14 cellular contexts compared by ENCODE assay signal in the genomic region with DNA sequence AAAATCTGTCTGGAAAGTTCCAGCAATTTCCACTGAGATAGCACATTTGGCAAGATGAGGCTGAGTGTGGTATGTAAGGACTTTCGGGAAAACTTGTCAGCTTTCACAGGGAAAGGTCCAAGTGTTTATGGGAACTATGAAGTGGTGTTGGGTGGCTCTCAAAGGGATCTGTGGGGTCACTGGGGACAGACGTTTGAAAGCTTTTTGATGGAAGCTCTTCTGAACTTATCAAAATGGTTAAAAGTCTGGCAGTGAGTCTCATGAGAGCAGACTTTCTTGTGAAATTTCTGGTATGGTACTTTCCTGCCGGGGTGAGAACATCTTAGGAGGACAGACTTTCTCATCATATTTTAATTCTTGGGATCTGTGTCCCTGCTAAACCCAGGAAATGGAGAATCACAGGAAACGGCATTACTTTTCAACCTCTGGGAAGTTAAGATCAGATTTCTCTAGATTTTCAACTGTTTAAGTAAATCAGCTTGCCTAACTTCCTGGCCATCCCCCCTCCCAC.
DNase-seq lines count a peak whose midpoint lies in the region; ATAC-seq, FAIRE-seq and TF ChIP-seq lines count a peak whose summit lies in the region.
"Had no signal": no experiment of that assay in that cellular context is flagged by ENCODE, and none has a peak within 500 bp of the region (broad histone marks: within the 10 kb centered on the region; RNA-seq: fewer than 3 reads in every experiment).

No MANE protein-coding gene starts in this region.

- no peak overlapping the region for H3K27ac Mint-ChIP-seq in stimulated activated naive CD8-positive, alpha-beta T cell treated with anti-CD3 and anti-CD28 coated beads, Interleukin-15, amount 100 ng/mL, for 72 hours
- no peak overlapping the region for H3K27ac Mint-ChIP-seq in Calu3 (ENCODE audit: unreplicated experiment)
- H3K27ac Mint-ChIP-seq: B cell had no signal

- H3K36me3 ChIP-seq in IMR-90 (ENCODE audit: control insufficient read depth, insufficient read depth, low read length): no peaks in the 10 kb centered on the region
- no peaks in the 10 kb centered on the region for H3K36me3 ChIP-seq in mesendoderm (ENCODE audit: control insufficient read depth, insufficient read depth, low read length)
- H3K36me3 ChIP-seq in spleen: no peaks in the 10 kb centered on the region
- H3K36me3 ChIP-seq: pancreas had no signal

- H3K9me3 ChIP-seq in IMR-90 (ENCODE audit: control insufficient read depth, insufficient read depth, low read length) (no peaks in the 10 kb centered on the region), spleen (peaks cover 0 to 9% (median 0%) of the 10 kb centered on the region in 8 donors)
- H3K9me3 ChIP-seq: pancreas had no signal

- peak overlapping the region; percentile 20; the same call in 1 of the 2 replicates for H2BK20ac ChIP-seq in IMR-90 (ENCODE audit: low read depth, low read length)

- BruUV-seq in IMR-90 (replicated peaks; lab: Mats Ljungman, UMichigan) (no TSS peak), Calu3 (replicated peaks; lab: Mats Ljungman, UMichigan) (no TSS peak)

- no peak overlapping the region for H3K56ac ChIP-seq in IMR-90 (ENCODE audit: extremely low read depth, insufficient read depth, low read length)
- no peak overlapping the region for H3K56ac ChIP-seq in mesendoderm (ENCODE audit: low read length)

- H2BK5ac ChIP-seq in IMR-90 (ENCODE audit: low read depth, low read length, poor library complexity, severe bottlenecking): no peak overlapping the region
- H2BK5ac ChIP-seq in mesendoderm (ENCODE audit: low read length): no peak overlapping the region

- FAIRE-seq in urothelium cell line (lab: Jason Lieb, UNC): no peak
- FAIRE-seq: endometrium, pancreas had no signal

- H3K27me3 ChIP-seq in IMR-90 (ENCODE audit: control insufficient read depth, insufficient read depth, low read length): no peaks in the 10 kb centered on the region
- H3K27me3 ChIP-seq in mesendoderm (ENCODE audit: insufficient read depth, low read length, poor library complexity): no peaks in the 10 kb centered on the region
- H3K27me3 ChIP-seq in spleen (replicated peaks in 1 of 7): no peaks in the 10 kb centered on the region
- H3K27me3 ChIP-seq: pancreas had no signal

- H4K20me1 ChIP-seq in IMR-90 (ENCODE audit: insufficient read depth, low read length): no peaks in the 10 kb centered on the region

- H4K5ac ChIP-seq in IMR-90 (ENCODE audit: low read depth, low read length) (peak overlapping the region; percentile 82), mesendoderm (ENCODE audit: low read length) (no peak overlapping the region)

- 0 out of 2 replicates have a peak overlapping the region, but pooled peaks have one; percentile 9 for H2BK120ac ChIP-seq in IMR-90 (ENCODE audit: low read depth, low read length)
- H2BK120ac ChIP-seq in mesendoderm (ENCODE audit: low read depth, low read length): no peak overlapping the region

- H3K23ac ChIP-seq in IMR-90 (ENCODE audit: low read depth, low read length) (no peak overlapping the region), mesendoderm (ENCODE audit: low read length) (no peak overlapping the region)

- H2AK9ac ChIP-seq in IMR-90 (replicated peaks; ENCODE audit: low read depth, low read length, poor library complexity): no peak overlapping the region

- H4K91ac ChIP-seq in IMR-90 (ENCODE audit: insufficient read depth, low read depth, low read length): no peak overlapping the region

- H3K4ac ChIP-seq in IMR-90 (ENCODE audit: low read depth, low read length): no peak overlapping the region
- no peak overlapping the region for H3K4ac ChIP-seq in mesendoderm (ENCODE audit: low read depth, low read length)

- H3K4me3 ChIP-seq in IMR-90 (ENCODE audit: insufficient read depth, low read depth, low read length) (no peak overlapping the region), mesendoderm (ENCODE audit: low read length) (no peak overlapping the region), spleen (no peak overlapping the region)
- H3K4me3 ChIP-seq: pancreas had no signal

- H3K27me3 Mint-ChIP-seq in stimulated activated naive CD8-positive, alpha-beta T cell treated with anti-CD3 and anti-CD28 coated beads, Interleukin-15, amount 100 ng/mL, for 72 hours: no peaks in the 10 kb centered on the region
- H3K27me3 Mint-ChIP-seq in Calu3 (ENCODE audit: unreplicated experiment): no peaks in the 10 kb centered on the region
- H3K27me3 Mint-ChIP-seq: B cell had no signal

- H3K4me1 Mint-ChIP-seq in stimulated activated naive CD8-positive, alpha-beta T cell treated with anti-CD3 and anti-CD28 coated beads, Interleukin-15, amount 100 ng/mL, for 72 hours: no peaks in the 10 kb centered on the region
- H3K4me1 Mint-ChIP-seq in Calu3 (ENCODE audit: low read depth, unreplicated experiment): no peaks in the 10 kb centered on the region
- H3K4me1 Mint-ChIP-seq: B cell had no signal

- dilution Hi-C loops in IMR-90 (cut with HindIII; ENCODE audit: low sequenced_read_pairs, unreplicated experiment): no loop called here

- CTCF ChIA-PET in IMR-90 (lab: Yijun Ruan, JAX): no interaction called here
- CTCF ChIA-PET in Calu3 (lab: Charles Lee): no interaction called here

- POLR2A ChIA-PET in IMR-90 (lab: Charles Lee; ENCODE audit: unreplicated experiment): no interaction called here

- in situ Hi-C loops in IMR-90 (cut with MboI; ENCODE audit: low sequenced_read_pairs): no loop called here

- H3K79me2 ChIP-seq in mesendoderm (ENCODE audit: control insufficient read depth, insufficient read depth, low read length): no peaks in the 10 kb centered on the region

- H3K4me2 ChIP-seq in IMR-90 (ENCODE audit: low read depth, low read length) (0 out of 2 replicates have a peak overlapping the region, but pooled peaks have one; percentile 37), mesendoderm (ENCODE audit: low read length) (no peak overlapping the region)

- H3K36me3 Mint-ChIP-seq in Calu3 (ENCODE audit: insufficient read depth, unreplicated experiment): no peaks in the 10 kb centered on the region

- H3K4me1 ChIP-seq in IMR-90 (ENCODE audit: control insufficient read depth, insufficient read depth, low read length) (peaks cover 8% of the 10 kb centered on the region), mesendoderm (ENCODE audit: control insufficient read depth, low read depth, low read length) (no peaks in the 10 kb centered on the region), spleen (no peaks in the 10 kb centered on the region)
- H3K4me1 ChIP-seq: pancreas had no signal

- DNase-seq in IMR-90 (peak; percentile 5), fibroblast of gingiva (ENCODE audit: low read depth) (peak; percentile 26), mesendoderm (no peak), spleen (no peak), NCI-H510A (lab: John Stamatoyannopoulos, UW) (no peak), urothelium cell line (ENCODE audit: low spot score) (no peak), Calu3 (no peak)
- DNase-seq in stimulated activated naive CD8-positive, alpha-beta T cell treated with anti-CD3 and anti-CD28 coated beads, Interleukin-15, amount 100 ng/mL, for 72 hours: no peak
- DNase-seq: EL, MM.1S, NCI-H345, pancreas had no signal

- no peaks in the 10 kb centered on the region for H3K9me1 ChIP-seq in IMR-90 (ENCODE audit: insufficient read depth, low read length)

- 36% methylated on average over 2 of the region's 4 CpGs; no CpG with 5 or more reads in 1 of the 2 experiments for WGBS in IMR-90 (ENCODE audit: extremely low coverage in 2 of 2, insufficient read length in 1 of 2), 2 experiments
- no CpG with 5 or more reads among the region's 4 CpGs for WGBS in mesendoderm (ENCODE audit: extremely low coverage, insufficient coverage, low lambda C conversion rate)
- 65 to 80% (median 71%) methylated on average over 4 of the region's 4 CpGs for WGBS in spleen, 5 donors

- no peak for TF ChIP-seq RAD21 in IMR-90 (IDR thresholded peaks at IDR 0.05; ENCODE audit: low read length)

- H3K18ac ChIP-seq in IMR-90 (ENCODE audit: low read depth, low read length) (peak overlapping the region; percentile 94), mesendoderm (ENCODE audit: low read length) (peak overlapping the region; percentile 39)

- no peak for ATAC-seq in IMR-90 (ENCODE audit: low read depth)
- no peak for ATAC-seq in stimulated activated naive CD8-positive, alpha-beta T cell treated with anti-CD3 and anti-CD28 coated beads, Interleukin-15, amount 100 ng/mL, for 72 hours

- no peak overlapping the region for H2AK5ac ChIP-seq in IMR-90 (ENCODE audit: low read depth, low read length)
- H2AK5ac ChIP-seq in mesendoderm (ENCODE audit: low read length): no peak overlapping the region

- H3K9ac ChIP-seq in IMR-90 (ENCODE audit: low read depth, low read length) (no peak overlapping the region), mesendoderm (ENCODE audit: low read length) (no peak overlapping the region)

- H3K79me1 ChIP-seq in IMR-90 (ENCODE audit: low read depth in 1 of 2, low read length in 2 of 2) (no peaks in the 10 kb centered on the region), mesendoderm (ENCODE audit: low read length) (no peaks in the 10 kb centered on the region)

- H2AFZ ChIP-seq in IMR-90 (replicated peaks; ENCODE audit: low read length, poor library complexity): no peak overlapping the region

- no peak overlapping the region for H2BK15ac ChIP-seq in IMR-90 (ENCODE audit: low read depth, low read length)
- H2BK15ac ChIP-seq in mesendoderm (replicated peaks; ENCODE audit: low read depth): no peak overlapping the region

- no peak for TF ChIP-seq POLR2A in IMR-90 (IDR thresholded peaks at IDR 0.05; ENCODE audit: low read depth, low read length)
- TF ChIP-seq POLR2A in spleen (IDR thresholded peaks at IDR 0.05): no peak

- no peak overlapping the region for H3K27ac ChIP-seq in IMR-90 (ENCODE audit: insufficient read depth, low read length)
- H3K27ac ChIP-seq in mesendoderm (ENCODE audit: low read depth, low read length): no peak overlapping the region
- peak overlapping the region in 7 of 8 donors; percentile 13 to 68 (median 66) for H3K27ac ChIP-seq in spleen
- H3K27ac ChIP-seq: pancreas had no signal

- H3K9me3 Mint-ChIP-seq in stimulated activated naive CD8-positive, alpha-beta T cell treated with anti-CD3 and anti-CD28 coated beads, Interleukin-15, amount 100 ng/mL, for 72 hours: peaks cover 0 to 5% of the 10 kb centered on the region in 2 donors
- peaks cover 4% of the 10 kb centered on the region for H3K9me3 Mint-ChIP-seq in Calu3 (ENCODE audit: low read depth, unreplicated experiment)

- TF ChIP-seq CTCF in IMR-90 (conservative IDR thresholded peaks at IDR 0.05; ENCODE audit: low read depth, low read length) (no peak), spleen (IDR thresholded peaks at IDR 0.05 in 8 of 11, conservative IDR thresholded peaks at IDR 0.05 in 3 of 11) (no peak), Calu3 (IDR thresholded peaks at IDR 0.05; ENCODE audit: unreplicated experiment) (no peak)

- H3K4me3 Mint-ChIP-seq in stimulated activated naive CD8-positive, alpha-beta T cell treated with anti-CD3 and anti-CD28 coated beads, Interleukin-15, amount 100 ng/mL, for 72 hours: no peak overlapping the region
- no peak overlapping the region for H3K4me3 Mint-ChIP-seq in Calu3 (ENCODE audit: low read depth, unreplicated experiment)
- H3K4me3 Mint-ChIP-seq: B cell had no signal

- 0 out of 2 replicates have a peak overlapping the region, but pooled peaks have one; percentile 41 for H3K14ac ChIP-seq in IMR-90 (replicated peaks; ENCODE audit: low read depth, low read length)

- intact Hi-C loops in IMR-90 (cut with micrococcal nuclease) (no loop called here), spleen (cut with DNase I; ENCODE audit: low total_unique reads) (no loop called here), Calu3 (cut with micrococcal nuclease; ENCODE audit: unreplicated experiment) (loop anchor here (10.0 kb wide), 1 partner anchor 1809 kb away; no protein-coding TSS in a partner anchor)

- H4K8ac ChIP-seq in IMR-90 (ENCODE audit: low read depth in 2 of 2, low read length in 2 of 2) (peak overlapping the region; percentile 45 to 53; a peak in 1 of 4 replicates), mesendoderm (ENCODE audit: low read depth, low read length) (no peak overlapping the region)

Comparison
In these comparisons a context has a peak if more than half of its experiments do, and no peak if none do; other contexts are left out.
1. DNase-seq: peak in IMR-90 (single experiment) and fibroblast of gingiva (single experiment); none in mesendoderm (single experiment), spleen (single experiment), NCI-H510A (single experiment), urothelium cell line (single experiment), stimulated activated naive CD8-positive, alpha-beta T cell treated with anti-CD3 and anti-CD28 coated beads, Interleukin-15, amount 100 ng/mL, for 72 hours (0 of 2) and Calu3 (single experiment).
2. H3K27ac ChIP-seq: peak in spleen (7 of 8); none in IMR-90 (single experiment) and mesendoderm (single experiment).